In genomic region chr16:85569615-85570212, GRCh38 we compare ENCODE assay signal across 8 cellular contexts. TPM values are rescaled to one million over a fixed set of nuclear protein-coding genes. Genes with fewer than 3 reads are reported as not detected.
DNase-seq lines count a peak whose midpoint lies in the region; ATAC-seq, FAIRE-seq and TF ChIP-seq lines count a peak whose summit lies in the region.

No MANE protein-coding gene starts in this region.

- H3K9me3 ChIP-seq in HUES48 (ENCODE audit: control insufficient read depth, insufficient read depth, low read length) (no peaks in the 10 kb centered on the region), small intestine (ENCODE audit: control insufficient read depth, low read depth) (no peaks in the 10 kb centered on the region)

- peak; percentile 93 for DNase-seq in GM10266 (ENCODE audit: extremely low spot score)
- peak; percentile 66 for DNase-seq in SHP77 treated with DMSO at 0.1 percent for 48 hours (lab: John Stamatoyannopoulos, UW)
- no peak for DNase-seq in small intestine
- DNase-seq in omental fat pad (ENCODE audit: low spot score), result no peak
- no peak for DNase-seq in islet precursor cell

- peak overlapping the region; percentile 97 for H3K27ac Mint-ChIP-seq in dendritic cell treated with granulocyte-macrophage colony-stimulating factor and Interleukin-4, amounts not matched to agents 40 ng/mL and 50 ng/mL, for 4 days

- H3K36me3 ChIP-seq in HUES48 (ENCODE audit: control insufficient read depth, insufficient read depth, low read length) (no peaks in the 10 kb centered on the region), small intestine (ENCODE audit: control insufficient read depth in 2 of 2, insufficient read depth in 2 of 2, low read length in 2 of 2) (no peaks in the 10 kb centered on the region)

- no peak for TF ChIP-seq CTCF in GM10266 (IDR thresholded peaks at IDR 0.05; ENCODE audit: control insufficient read depth, insufficient read depth, low read depth, missing control alignments)
- no peak for TF ChIP-seq CTCF in omental fat pad (IDR thresholded peaks at IDR 0.05)

- peaks cover 97% of the 10 kb centered on the region for H3K4me1 Mint-ChIP-seq in dendritic cell treated with granulocyte-macrophage colony-stimulating factor and Interleukin-4, amounts not matched to agents 40 ng/mL and 50 ng/mL, for 4 days (ENCODE audit: low read depth)

- intact Hi-C loops in dendritic cell treated with granulocyte-macrophage colony-stimulating factor and Interleukin-4, amounts not matched to agents 40 ng/mL and 50 ng/mL, for 4 days (cut with micrococcal nuclease), result loop anchor here (2.0 to 5.0 kb wide), 2 partner anchors 45 to 87 kb away; no protein-coding TSS in a partner anchor

- peak overlapping the region; percentile 92 for H3K27ac ChIP-seq in HUES48 (ENCODE audit: low read depth, low read length)
- H3K27ac ChIP-seq in small intestine (ENCODE audit: low read depth in 1 of 2, low read length in 1 of 2), result peak overlapping the region; percentile 68 to 82

- peak overlapping the region; percentile 12; the same call in 1 of the 2 replicates for H3K4me3 ChIP-seq in HUES48 (ENCODE audit: low read depth, low read length)
- H3K4me3 ChIP-seq in small intestine (ENCODE audit: low read depth in 1 of 2, low read length in 2 of 2), result peak overlapping the region in 1 of 2 donors; percentile 10

- peaks cover 9% of the 10 kb centered on the region for H3K36me3 Mint-ChIP-seq in dendritic cell treated with granulocyte-macrophage colony-stimulating factor and Interleukin-4, amounts not matched to agents 40 ng/mL and 50 ng/mL, for 4 days (ENCODE audit: low read depth)

- 51 to 85% (median 63%) methylated on average over 20 of the region's 20 CpGs for WGBS in small intestine, 3 donors

- no peaks in the 10 kb centered on the region for H3K9me3 Mint-ChIP-seq in dendritic cell treated with granulocyte-macrophage colony-stimulating factor and Interleukin-4, amounts not matched to agents 40 ng/mL and 50 ng/mL, for 4 days

- no peak for FAIRE-seq in small intestine (lab: Jason Lieb, UNC)

- H3K4me1 ChIP-seq in HUES48 (ENCODE audit: control insufficient read depth, insufficient read depth, low read length) (peaks cover 49% of the 10 kb centered on the region), small intestine (ENCODE audit: control insufficient read depth in 2 of 2, insufficient read depth in 1 of 2, low read depth in 1 of 2, low read length in 1 of 2) (peaks cover 10 to 17% of the 10 kb centered on the region in 2 donors)

- peak overlapping the region; percentile 23; the same call in 1 of the 2 replicates for H3K9ac ChIP-seq in HUES48 (ENCODE audit: low read depth, low read length)

- peak; percentile 60 for ATAC-seq in GM21447 (IDR thresholded peaks at IDR 0.05; ENCODE audit: unreplicated experiment)
- no peak for ATAC-seq in omental fat pad (ENCODE audit: low FRiP score)

- H3K4me3 Mint-ChIP-seq in dendritic cell treated with granulocyte-macrophage colony-stimulating factor and Interleukin-4, amounts not matched to agents 40 ng/mL and 50 ng/mL, for 4 days, result peak overlapping the region; percentile 39

- peaks cover 4% of the 10 kb centered on the region for H3K27me3 Mint-ChIP-seq in dendritic cell treated with granulocyte-macrophage colony-stimulating factor and Interleukin-4, amounts not matched to agents 40 ng/mL and 50 ng/mL, for 4 days

- H3K27me3 ChIP-seq in HUES48 (ENCODE audit: control insufficient read depth, insufficient read depth, low read length), result no peaks in the 10 kb centered on the region
- no peaks in the 10 kb centered on the region for H3K27me3 ChIP-seq in small intestine (ENCODE audit: control insufficient read depth in 2 of 2, insufficient read depth in 2 of 2, low read length in 2 of 2)

RNA-seq across cellular contexts. Expression of gene GSE1, which starts 43.4 kb away (rescaled TPM):
- 10 to 100 TPM in 1 of 3 donors, 1 to 10 TPM in 2; 9.2 to 25.6 (median 9.8) TPM for polyA plus RNA-seq in small intestine
- 100 to 1,000 TPM in 2 of 4 donors, 10 to 100 TPM in 2; 50.9 to 181 (median 90.9) TPM for total RNA-seq in omental fat pad

Comparison
In these comparisons a context has a peak if more than half of its experiments do, and no peak if none do; other contexts are left out.
1. DNase-seq: peak in GM10266 (single experiment) and SHP77 treated with DMSO at 0.1 percent for 48 hours (single experiment); none in small intestine (single experiment), omental fat pad (single experiment) and islet precursor cell (single experiment).